ENCODE assay signal across 26 cellular contexts in the genomic region with DNA sequence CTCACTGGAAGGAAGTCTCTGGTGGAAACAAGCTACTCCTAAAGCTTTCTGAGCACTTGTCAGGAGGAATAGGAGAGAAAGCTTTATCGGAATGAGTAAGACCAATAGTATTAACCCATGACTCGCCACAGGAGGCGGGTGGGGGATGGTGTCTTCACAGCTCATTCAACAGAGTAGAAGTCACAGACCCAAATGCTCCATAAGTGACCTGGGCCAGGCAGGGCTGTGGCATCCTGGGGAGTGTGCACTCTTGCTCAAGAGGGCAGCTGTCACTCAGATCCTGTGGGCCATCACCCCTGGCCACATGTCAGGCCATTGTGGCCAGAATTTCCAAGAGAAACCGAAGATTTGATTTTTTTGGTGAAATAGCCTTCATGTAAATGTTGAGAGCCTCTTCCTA.
DNase-seq lines count a peak whose midpoint lies in the region; ATAC-seq and TF ChIP-seq lines count a peak whose summit lies in the region.
"Had no signal": no experiment of that assay in that cellular context is flagged by ENCODE, and none has a peak within 500 bp of the region (broad histone marks: within the 10 kb centered on the region; RNA-seq: fewer than 3 reads in every experiment).

No MANE protein-coding gene starts in this region.

- H3K23ac ChIP-seq in H9 (ENCODE audit: insufficient read length, low read depth, low read length) = no peak overlapping the region

- peaks cover 21% of the 10 kb centered on the region for H3K27me3 Mint-ChIP-seq in H9 (ENCODE audit: low read depth)
- H3K27me3 Mint-ChIP-seq: CD4-positive, alpha-beta T cell had no signal

- no peak overlapping the region for H2BK12ac ChIP-seq in H9 (ENCODE audit: insufficient read length, low read depth, low read length)

- no peak overlapping the region for H4K91ac ChIP-seq in H9 (ENCODE audit: insufficient read length, low read depth, low read length)

- no peak overlapping the region for H3K4me3 Mint-ChIP-seq in H9
- H3K4me3 Mint-ChIP-seq: CD4-positive, alpha-beta T cell had no signal

- H2BK120ac ChIP-seq in H9 (ENCODE audit: low read depth, low read length, poor library complexity, severe bottlenecking) = no peak overlapping the region

- WGBS in H9 (ENCODE audit: extremely low coverage, insufficient read length, low lambda C conversion rate) = no CpG with 5 or more reads among the region's 4 CpGs

- H4K20me1 ChIP-seq in H9 (ENCODE audit: control insufficient read depth, insufficient read depth, insufficient read length) = no peaks in the 10 kb centered on the region

- H2BK20ac ChIP-seq in H9 (ENCODE audit: low read depth, low read length, poor library complexity, severe bottlenecking) = no peak overlapping the region

- H3K9ac ChIP-seq in H9 (ENCODE audit: extremely low read depth, insufficient read length, low read length) = no peak overlapping the region
- H3K9ac ChIP-seq: BLaER1 treated with 17β-estradiol and CSF1 and Interleukin-3, amounts not matched to agents 10 nM and 100 nM had no signal

- H3K9me3 ChIP-seq in H9 (ENCODE audit: control insufficient read depth, low read depth, low read length) = no peaks in the 10 kb centered on the region
- no peaks in the 10 kb centered on the region for H3K9me3 ChIP-seq in WERI-Rb-1 (ENCODE audit: severe bottlenecking)
- H3K9me3 ChIP-seq: A549; BLaER1 treated with 17β-estradiol and CSF1 and Interleukin-3, amounts not matched to agents 10 nM and 100 nM; Caco-2 had no signal

- H3K14ac ChIP-seq in H9 (ENCODE audit: insufficient read depth, low read length) = no peak overlapping the region

- no peak overlapping the region for H2BK15ac ChIP-seq in H9 (ENCODE audit: low read depth, low read length)

- no peak overlapping the region for H2AFZ ChIP-seq in H9 (ENCODE audit: low read length)
- H2AFZ ChIP-seq: PC-9 had no signal

- H3K36me3 Mint-ChIP-seq in H9 (ENCODE audit: insufficient read depth in 1 of 3, low read depth in 3 of 3) = no peaks in the 10 kb centered on the region

- H3K18ac ChIP-seq in H9 (ENCODE audit: insufficient read length, low read depth, low read length) = no peak overlapping the region

- H3K9me3 Mint-ChIP-seq in H9 = peaks cover 0 to 29% of the 10 kb centered on the region in 2 experiments; a peak in 3 of 5 replicates
- H3K9me3 Mint-ChIP-seq: CD4-positive, alpha-beta T cell had no signal

- H3K23me2 ChIP-seq in H9 (ENCODE audit: insufficient read length, low read depth, low read length, poor library complexity, severe bottlenecking) = no peaks in the 10 kb centered on the region

- TF ChIP-seq CTCF in H9 (conservative IDR thresholded peaks at IDR 0.05) (no peak), WERI-Rb-1 (IDR thresholded peaks at IDR 0.05; ENCODE audit: low read depth, low read length) (no peak)

- peaks cover 2 to 7% of the 10 kb centered on the region in 2 experiments for H3K4me1 Mint-ChIP-seq in H9

- H3K4ac ChIP-seq in H9 (ENCODE audit: low read depth, low read length) = no peak overlapping the region

- no peak overlapping the region for H2AK5ac ChIP-seq in H9 (ENCODE audit: insufficient read length, low read length)

- H3K4me2 ChIP-seq in H9 (ENCODE audit: insufficient read depth, insufficient read length, low read length) = no peak overlapping the region
- H3K4me2 ChIP-seq: A549; BLaER1 treated with 17β-estradiol and CSF1 and Interleukin-3, amounts not matched to agents 10 nM and 100 nM; PC-9 had no signal

- H3K56ac ChIP-seq in H9 (ENCODE audit: insufficient read length, low read depth, low read length) = no peak overlapping the region

- H3K4me3 ChIP-seq in WERI-Rb-1 (ENCODE audit: low read depth, low read length) = no peak overlapping the region
- H3K4me3 ChIP-seq: A549; BLaER1 treated with 17β-estradiol and CSF1 and Interleukin-3, amounts not matched to agents 10 nM and 100 nM; GM12878; PC-9 had no signal

- no peaks in the 10 kb centered on the region for H3K4me1 ChIP-seq in H9 (ENCODE audit: insufficient read depth, low read length)
- H3K4me1 ChIP-seq: A549, Caco-2 had no signal

- H4K5ac ChIP-seq in H9 (ENCODE audit: insufficient read length, low read depth, low read length) = no peak overlapping the region

- no peak overlapping the region for H3K27ac Mint-ChIP-seq in H9
- H3K27ac Mint-ChIP-seq: CD4-positive, alpha-beta T cell had no signal

- H3K36me3 ChIP-seq in WERI-Rb-1 = no peaks in the 10 kb centered on the region

- DNase-seq in D341Med (ENCODE audit: low spot score) (peak; percentile 3), H9 (peak; percentile 12), ecto neural progenitor cell (ENCODE audit: low spot score) (peak; percentile 23), mesenteric fat pad (ENCODE audit: low spot score) (peak; percentile 79), WERI-Rb-1 (no peak)
- DNase-seq: AML-193; Caco-2; CD4-positive, alpha-beta T cell; DMS 273 treated with DMSO at 0.1 percent for 48 hours; DMS79; EL; GDM1; KBM-7; NCI-H2029; NCI-H446 treated with DMSO at 0.1 percent for 48 hours; NCI-H526; NCI-H82; NK-92 treated with Interleukin-12 subunit alpha and Interleukin-12 subunit beta, amount 100 ng/mL, for 24 hours; PC-9; SHP77 treated with DMSO at 0.1 percent for 48 hours; SW 1271 had no signal

- no peak overlapping the region for H3T11ph ChIP-seq in H9 (ENCODE audit: low read length)

- no peak overlapping the region for H2BK5ac ChIP-seq in H9 (ENCODE audit: insufficient read length, low read length)

- H3K27me3 ChIP-seq in H9 (ENCODE audit: insufficient read depth, low read length) (no peaks in the 10 kb centered on the region; the same call in 1 of the 2 replicates), WERI-Rb-1 (ENCODE audit: insufficient read depth, low read depth, severe bottlenecking) (peaks cover 90% of the 10 kb centered on the region)
- H3K27me3 ChIP-seq: BLaER1 treated with 17β-estradiol and CSF1 and Interleukin-3, amounts not matched to agents 10 nM and 100 nM had no signal

- H3K79me2 ChIP-seq in H9 (ENCODE audit: insufficient read depth, low read length) = no peaks in the 10 kb centered on the region

- no peaks in the 10 kb centered on the region for H3K79me1 ChIP-seq in H9 (ENCODE audit: insufficient read depth, low read depth, low read length, poor library complexity, severe bottlenecking)

- no peak for ATAC-seq in HG03469 (IDR thresholded peaks at IDR 0.05; ENCODE audit: unreplicated experiment)
- no peak for ATAC-seq in GM21390 (IDR thresholded peaks at IDR 0.05; ENCODE audit: unreplicated experiment)
- ATAC-seq: A549, GM12878 had no signal

- H4K8ac ChIP-seq in H9 (replicated peaks; ENCODE audit: insufficient read length, low read depth, low read length) = no peak overlapping the region

- H3K27ac ChIP-seq in H9 (ENCODE audit: insufficient read length, low read depth, low read length) = no peak overlapping the region
- no peak overlapping the region for H3K27ac ChIP-seq in WERI-Rb-1
- H3K27ac ChIP-seq: A549; BLaER1 treated with 17β-estradiol and CSF1 and Interleukin-3, amounts not matched to agents 10 nM and 100 nM; PC-9 had no signal
